8 cellular contexts compared by ENCODE assay signal in genomic region chr1:39214021-39214713, GRCh38. TPM values are rescaled to one million over a fixed set of nuclear protein-coding genes. Genes with fewer than 3 reads are reported as not detected.
A peak's percentile ranks its signal among the peaks of the same experiment; 100 is the strongest.
DNase-seq lines count a peak whose midpoint lies in the region; ATAC-seq and TF ChIP-seq lines count a peak whose summit lies in the region.

No MANE protein-coding gene starts in this region.

- TF ChIP-seq CTCF in brain (conservative IDR thresholded peaks at IDR 0.05) = no peak

- peak overlapping the region; percentile 90 for H3K27ac Mint-ChIP-seq in T-helper 1 cell treated with Interleukin-12 subunit alpha and Interleukin-12 subunit beta and Interleukin-4 antibody, amounts not matched to agents 30 μg/mL and 1 μg/mL, for 36 hours
- H3K27ac Mint-ChIP-seq in brain = peak overlapping the region; percentile 2 to 95 (median 74)

- peaks cover 4% of the 10 kb centered on the region for H3K9me3 Mint-ChIP-seq in T-helper 1 cell treated with Interleukin-12 subunit alpha and Interleukin-12 subunit beta and Interleukin-4 antibody, amounts not matched to agents 30 μg/mL and 1 μg/mL, for 36 hours
- H3K9me3 Mint-ChIP-seq in brain = no peaks in the 10 kb centered on the region

- DNase-seq in T-helper 1 cell (no peak), left lobe of liver (ENCODE audit: low spot score) (no peak), superior temporal gyrus (ENCODE audit: extremely low spot score) (peak; percentile 87), activated gamma-delta T cell treated with Interleukin-2 at 50 U/mL for 16 hours (no peak)
- DNase-seq in stimulated activated CD4-positive, alpha-beta T cell treated with anti-CD3 and anti-CD28 coated beads, Interleukin-2, amount 100 ng/mL, for 48 hours = no peak

- H3K4me1 Mint-ChIP-seq in T-helper 1 cell treated with Interleukin-12 subunit alpha and Interleukin-12 subunit beta and Interleukin-4 antibody, amounts not matched to agents 30 μg/mL and 1 μg/mL, for 36 hours (ENCODE audit: low read depth) = peaks cover 39% of the 10 kb centered on the region
- H3K4me1 Mint-ChIP-seq in brain = peaks cover 37% of the 10 kb centered on the region

- peak; percentile 52 for ATAC-seq in left lobe of liver
- ATAC-seq in HG03108 (IDR thresholded peaks at IDR 0.05; ENCODE audit: unreplicated experiment) = no peak

- H3K27me3 Mint-ChIP-seq in T-helper 1 cell treated with Interleukin-12 subunit alpha and Interleukin-12 subunit beta and Interleukin-4 antibody, amounts not matched to agents 30 μg/mL and 1 μg/mL, for 36 hours (ENCODE audit: low read depth) = no peaks in the 10 kb centered on the region
- peaks cover 2% of the 10 kb centered on the region for H3K27me3 Mint-ChIP-seq in brain

- H3K4me3 Mint-ChIP-seq in T-helper 1 cell treated with Interleukin-12 subunit alpha and Interleukin-12 subunit beta and Interleukin-4 antibody, amounts not matched to agents 30 μg/mL and 1 μg/mL, for 36 hours = peak overlapping the region; percentile 33
- H3K4me3 Mint-ChIP-seq in brain = peak overlapping the region in 4 of 5 experiments; percentile 1 to 29 (median 20)

- H3K36me3 Mint-ChIP-seq in T-helper 1 cell treated with Interleukin-12 subunit alpha and Interleukin-12 subunit beta and Interleukin-4 antibody, amounts not matched to agents 30 μg/mL and 1 μg/mL, for 36 hours (ENCODE audit: low read depth) = peaks cover 22% of the 10 kb centered on the region
- peaks cover 14% of the 10 kb centered on the region for H3K36me3 Mint-ChIP-seq in brain

RNA-seq across cellular contexts. Expression of gene MACF1, which starts 9.7 kb away (rescaled TPM):
- 79.3 TPM for polyA plus RNA-seq in brain (ENCODE audit: insufficient read depth, low read depth, low replicate concordance)
- 89.9 TPM for total RNA-seq in left lobe of liver
